16 cellular contexts compared by ENCODE assay signal in genomic region chr9:133836001-133836758, GRCh38.
"Had no signal": no experiment of that assay in that cellular context is flagged by ENCODE, and none has a peak within 500 bp of the region (broad histone marks: within the 10 kb centered on the region; RNA-seq: fewer than 3 reads in every experiment).

No MANE protein-coding gene starts in this region.

- ATAC-seq: activated T-cell treated with anti-CD3 and anti-CD28 coated beads, Interleukin-2, amount 50 U/mL, for 4 hours; heart right ventricle; left lung; naive thymus-derived CD4-positive, alpha-beta T cell had no signal

- H3K27ac ChIP-seq: heart right ventricle, left lung, stomach, suprapubic skin, tibial nerve had no signal

- H3K4me3 Mint-ChIP-seq: activated naive CD4-positive, alpha-beta T cell treated with anti-CD3 and anti-CD28 coated beads for 36 hours; activated T-cell treated with anti-CD3 and anti-CD28 coated beads, Interleukin-2, amount 50 U/mL, for 4 hours; naive thymus-derived CD4-positive, alpha-beta T cell; neural crest cell had no signal

- H3K36me3 Mint-ChIP-seq: naive thymus-derived CD4-positive, alpha-beta T cell had no signal

- H3K4me3 ChIP-seq: heart right ventricle, left lung, lung, stomach, suprapubic skin, tibial nerve had no signal

- H3K9me3 Mint-ChIP-seq: activated naive CD4-positive, alpha-beta T cell treated with anti-CD3 and anti-CD28 coated beads for 36 hours; activated T-cell treated with anti-CD3 and anti-CD28 coated beads, Interleukin-2, amount 50 U/mL, for 4 hours; activated T-helper 2 cell treated with anti-CD3 and anti-CD28 coated beads, Interferon-gamma antibody, Interleukin-2, Interleukin-4, amounts not matched to agents 10 μg/mL and 5 μg/mL and 100 μg/mL, durations not matched to agents 14 hours and 24 hours and 36 hours; naive thymus-derived CD4-positive, alpha-beta T cell; neural crest cell had no signal

- H3K27me3 ChIP-seq: heart right ventricle, left lung, stomach, suprapubic skin, tibial nerve had no signal

- H3K27me3 Mint-ChIP-seq: naive thymus-derived CD4-positive, alpha-beta T cell had no signal

- H3K27ac Mint-ChIP-seq: activated naive CD4-positive, alpha-beta T cell treated with anti-CD3 and anti-CD28 coated beads for 36 hours; activated T-helper 2 cell treated with anti-CD3 and anti-CD28 coated beads, Interferon-gamma antibody, Interleukin-2, Interleukin-4, amounts not matched to agents 10 μg/mL and 5 μg/mL and 100 μg/mL, durations not matched to agents 14 hours and 24 hours and 36 hours; naive thymus-derived CD4-positive, alpha-beta T cell had no signal

- H3K4me1 ChIP-seq: left lung had no signal

- DNase-seq: activated CD4-positive, alpha-beta T cell treated with anti-CD3 and anti-CD28 coated beads for 1 hour; activated CD8-positive, alpha-beta memory T cell treated with anti-CD3 and anti-CD28 coated beads, Interleukin-2, amount 50 U/mL, for 48 hours; activated naive CD4-positive, alpha-beta T cell treated with anti-CD3 and anti-CD28 coated beads for 36 hours; activated T-cell treated with anti-CD3 and anti-CD28 coated beads, Interleukin-2, amount 50 U/mL, for 4 hours; amygdala; cortex of kidney; heart right ventricle; naive thymus-derived CD4-positive, alpha-beta T cell; stimulated activated CD4-positive, alpha-beta T cell treated with anti-CD3 and anti-CD28 coated beads, Interleukin-4, amount 100 ng/mL, for 4 hours; stomach had no signal
